9 cellular contexts compared by ENCODE assay signal in the genomic region with DNA sequence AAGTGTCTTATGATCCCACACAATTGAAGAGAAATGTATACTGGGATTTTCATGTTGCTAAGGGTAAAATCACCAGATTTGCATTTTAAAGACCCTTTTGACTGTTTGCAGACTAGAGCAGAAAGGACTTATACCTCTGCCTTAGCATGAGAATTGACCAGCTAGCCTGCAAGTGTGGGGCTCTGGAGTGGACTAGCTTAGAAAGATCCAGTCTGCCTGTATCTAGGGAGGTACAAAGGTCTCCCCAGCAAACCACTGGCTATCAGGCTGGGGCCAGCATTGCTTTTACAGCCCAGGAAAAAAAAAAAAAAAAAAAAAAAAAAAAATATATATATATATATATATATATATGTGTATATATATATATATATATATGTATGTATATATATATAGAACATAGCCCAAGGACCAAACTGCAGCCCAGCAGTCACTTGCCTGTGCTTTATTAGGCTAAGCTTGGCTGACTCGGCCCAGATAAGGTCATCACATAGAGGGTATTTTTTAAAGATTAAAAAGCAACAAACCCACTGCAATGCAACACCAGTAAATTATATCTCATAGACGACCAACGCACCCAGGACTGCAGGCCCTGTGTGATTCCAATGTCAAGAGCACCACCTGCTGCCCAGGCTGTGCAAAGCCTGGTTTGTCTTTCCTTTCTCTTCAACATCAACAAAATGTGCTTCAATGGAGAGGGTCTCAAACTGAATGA.
DNase-seq lines count a peak whose midpoint lies in the region; ATAC-seq and TF ChIP-seq lines count a peak whose summit lies in the region.
"Had no signal": no experiment of that assay in that cellular context is flagged by ENCODE, and none has a peak within 500 bp of the region (broad histone marks: within the 10 kb centered on the region; RNA-seq: fewer than 3 reads in every experiment).

No MANE protein-coding gene starts in this region.

- no peaks in the 10 kb centered on the region for H3K4me1 Mint-ChIP-seq in activated T-helper 17 cell treated with anti-CD3 and anti-CD28 coated beads, Interleukin-2, amount 50 U/mL, for 72 hours
- no peaks in the 10 kb centered on the region for H3K4me1 Mint-ChIP-seq in progenitor cell of endocrine pancreas (ENCODE audit: low read depth)

- no peak overlapping the region for H3K27ac Mint-ChIP-seq in activated T-helper 17 cell treated with anti-CD3 and anti-CD28 coated beads, Interleukin-2, amount 50 U/mL, for 72 hours
- no peak overlapping the region for H3K27ac Mint-ChIP-seq in progenitor cell of endocrine pancreas
- H3K27ac Mint-ChIP-seq: activated naive CD8-positive, alpha-beta T cell had no signal

- DNase-seq in ELR (ENCODE audit: low read depth) (peak; percentile 75), HK-2 (ENCODE audit: unreplicated experiment) (peak; percentile 59), NCI-H774 (lab: John Stamatoyannopoulos, UW) (peak; percentile 0), glomerular visceral epithelial cell (ENCODE audit: extremely low spot score) (peak; percentile 83), progenitor cell of endocrine pancreas (ENCODE audit: low spot score, unreplicated experiment) (peak; percentile 54)

- no peaks in the 10 kb centered on the region for H3K36me3 Mint-ChIP-seq in activated T-helper 17 cell treated with anti-CD3 and anti-CD28 coated beads, Interleukin-2, amount 50 U/mL, for 72 hours (ENCODE audit: low read depth)
- no peaks in the 10 kb centered on the region for H3K36me3 Mint-ChIP-seq in progenitor cell of endocrine pancreas (ENCODE audit: insufficient read depth)
- H3K36me3 Mint-ChIP-seq: activated naive CD8-positive, alpha-beta T cell had no signal

- no peaks in the 10 kb centered on the region for H3K9me3 Mint-ChIP-seq in activated T-helper 17 cell treated with anti-CD3 and anti-CD28 coated beads, Interleukin-2, amount 50 U/mL, for 72 hours
- no peaks in the 10 kb centered on the region for H3K9me3 Mint-ChIP-seq in progenitor cell of endocrine pancreas (ENCODE audit: low read depth)

- no peak overlapping the region for H3K4me3 Mint-ChIP-seq in activated T-helper 17 cell treated with anti-CD3 and anti-CD28 coated beads, Interleukin-2, amount 50 U/mL, for 72 hours
- H3K4me3 Mint-ChIP-seq in progenitor cell of endocrine pancreas (ENCODE audit: low read depth): no peak overlapping the region
- H3K4me3 Mint-ChIP-seq: activated naive CD8-positive, alpha-beta T cell had no signal

- ATAC-seq in GM21447 (IDR thresholded peaks at IDR 0.05; ENCODE audit: unreplicated experiment) (peak; percentile 82), HG03108 (IDR thresholded peaks at IDR 0.05; ENCODE audit: unreplicated experiment) (no peak)
- ATAC-seq in activated T-helper 17 cell treated with anti-CD3 and anti-CD28 coated beads, Interleukin-2, amount 50 U/mL, for 72 hours (replicated peaks): peak; percentile 45

- TF ChIP-seq CTCF in progenitor cell of endocrine pancreas (IDR thresholded peaks at IDR 0.05; ENCODE audit: unreplicated experiment): peak; percentile 95

- peaks cover 6% of the 10 kb centered on the region for H3K27me3 Mint-ChIP-seq in activated T-helper 17 cell treated with anti-CD3 and anti-CD28 coated beads, Interleukin-2, amount 50 U/mL, for 72 hours
- H3K27me3 Mint-ChIP-seq in progenitor cell of endocrine pancreas: peaks cover 4% of the 10 kb centered on the region

Comparison
In these comparisons a context has a peak if more than half of its experiments do, and no peak if none do; other contexts are left out.
1. DNase-seq: peak in every context shown above with its lines; median percentile 83 in glomerular visceral epithelial cell; 75 in ELR; 59 in HK-2; 54 in progenitor cell of endocrine pancreas; 0 in NCI-H774.